ENCODE assay signal across 9 cellular contexts in the genomic region with DNA sequence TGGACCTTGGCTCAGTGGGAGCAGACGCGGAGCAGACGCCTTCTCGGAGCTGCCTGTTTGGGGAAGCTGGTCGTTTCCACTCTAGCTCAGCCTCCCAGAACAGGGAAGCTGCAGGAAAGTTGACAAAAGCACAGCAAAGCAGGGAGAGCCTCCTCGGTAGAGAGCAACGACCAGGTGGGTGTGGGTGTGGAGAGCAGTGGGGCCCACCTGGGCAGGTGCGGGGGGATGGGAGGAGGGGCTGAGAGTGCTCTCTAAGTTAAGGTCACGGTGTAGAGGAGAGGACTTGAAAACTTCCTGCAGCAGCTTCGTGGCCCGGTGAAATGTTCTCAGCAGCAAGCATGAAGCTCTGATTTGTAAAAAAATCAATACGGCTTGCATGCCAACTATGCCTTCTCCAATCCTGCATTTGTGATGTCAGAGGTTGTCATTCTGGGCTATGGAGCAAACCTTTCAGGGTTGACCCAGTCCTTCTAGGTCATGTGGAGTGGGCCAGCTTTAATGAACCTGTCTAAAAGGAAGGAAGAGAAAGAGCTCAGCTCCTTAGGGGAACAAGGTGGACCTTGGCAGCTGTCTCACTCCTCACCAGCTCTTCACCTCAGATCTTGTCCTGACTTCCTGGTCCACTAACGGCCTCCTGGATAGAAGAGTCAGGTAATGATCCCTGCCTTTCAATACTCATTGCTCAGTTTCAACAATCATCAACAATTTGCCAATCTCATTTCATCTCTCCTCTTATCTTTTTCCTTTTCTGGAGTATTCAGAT.
DNase-seq lines count a peak whose midpoint lies in the region; ATAC-seq and TF ChIP-seq lines count a peak whose summit lies in the region.
"Had no signal": no experiment of that assay in that cellular context is flagged by ENCODE, and none has a peak within 500 bp of the region (broad histone marks: within the 10 kb centered on the region; RNA-seq: fewer than 3 reads in every experiment).

No MANE protein-coding gene starts in this region.

- intact Hi-C loops in activated T-helper 2 cell treated with anti-CD3 and anti-CD28 coated beads, Interferon-gamma antibody, Interleukin-2, Interleukin-4, amounts not matched to agents 10 μg/mL and 5 μg/mL and 100 μg/mL, durations not matched to agents 14 hours and 24 hours and 36 hours (cut with micrococcal nuclease): loop anchor here (2.0 to 10.0 kb wide), 3 partner anchors 19 to 171 kb away; no protein-coding TSS in a partner anchor

- peak overlapping the region; percentile 57 for H3K27ac ChIP-seq in neutrophil
- H3K27ac ChIP-seq: 22Rv1 had no signal

- no peaks in the 10 kb centered on the region for H3K27me3 ChIP-seq in neutrophil

- H3K4me1 Mint-ChIP-seq in activated T-helper 2 cell treated with anti-CD3 and anti-CD28 coated beads, Interferon-gamma antibody, Interleukin-2, Interleukin-4, amounts not matched to agents 10 μg/mL and 5 μg/mL and 100 μg/mL, durations not matched to agents 14 hours and 24 hours and 36 hours (ENCODE audit: low read depth): peaks cover 42% of the 10 kb centered on the region

- H3K27ac Mint-ChIP-seq in activated T-helper 2 cell treated with anti-CD3 and anti-CD28 coated beads, Interferon-gamma antibody, Interleukin-2, Interleukin-4, amounts not matched to agents 10 μg/mL and 5 μg/mL and 100 μg/mL, durations not matched to agents 14 hours and 24 hours and 36 hours: peak overlapping the region; percentile 56

- DNase-seq in DMS79 treated with DMSO at 0.1 percent for 48 hours (lab: John Stamatoyannopoulos, UW) (peak; percentile 64), DMS79 (lab: John Stamatoyannopoulos, UW) (no peak), DMS114 treated with DMSO at 0.1 percent for 48 hours (lab: John Stamatoyannopoulos, UW; ENCODE audit: unreplicated experiment) (no peak), OCI-M2 (lab: John Stamatoyannopoulos, UW; ENCODE audit: unreplicated experiment) (no peak), NCI-H1694 (lab: John Stamatoyannopoulos, UW) (no peak)
- DNase-seq in activated T-helper 2 cell treated with anti-CD3 and anti-CD28 coated beads, Interferon-gamma antibody, Interleukin-2, Interleukin-4, amounts not matched to agents 10 μg/mL and 5 μg/mL and 100 μg/mL, durations not matched to agents 14 hours and 24 hours and 36 hours (ENCODE audit: low spot score): no peak

- peak; percentile 17 for ATAC-seq in HG02973 (IDR thresholded peaks at IDR 0.05; ENCODE audit: unreplicated experiment)

- no peaks in the 10 kb centered on the region for H3K9me3 Mint-ChIP-seq in activated T-helper 2 cell treated with anti-CD3 and anti-CD28 coated beads, Interferon-gamma antibody, Interleukin-2, Interleukin-4, amounts not matched to agents 10 μg/mL and 5 μg/mL and 100 μg/mL, durations not matched to agents 14 hours and 24 hours and 36 hours

- H3K36me3 ChIP-seq in neutrophil: no peaks in the 10 kb centered on the region

- H3K36me3 Mint-ChIP-seq in activated T-helper 2 cell treated with anti-CD3 and anti-CD28 coated beads, Interferon-gamma antibody, Interleukin-2, Interleukin-4, amounts not matched to agents 10 μg/mL and 5 μg/mL and 100 μg/mL, durations not matched to agents 14 hours and 24 hours and 36 hours (ENCODE audit: low read depth): no peaks in the 10 kb centered on the region

- H3K4me1 ChIP-seq in neutrophil (ENCODE audit: control insufficient read depth in 1 of 2, insufficient read depth in 1 of 2, low read depth in 1 of 2, low read length in 1 of 2): peaks cover 14 to 15% of the 10 kb centered on the region in 2 experiments

- H3K9me3 ChIP-seq in neutrophil: no peaks in the 10 kb centered on the region

- TF ChIP-seq CTCF in neutrophil (IDR thresholded peaks at IDR 0.05): no peak

- H3K27me3 Mint-ChIP-seq in activated T-helper 2 cell treated with anti-CD3 and anti-CD28 coated beads, Interferon-gamma antibody, Interleukin-2, Interleukin-4, amounts not matched to agents 10 μg/mL and 5 μg/mL and 100 μg/mL, durations not matched to agents 14 hours and 24 hours and 36 hours (ENCODE audit: low read depth): peaks cover 6% of the 10 kb centered on the region

- peak overlapping the region in 1 of 2 experiments; percentile 0 for H3K4me3 ChIP-seq in neutrophil (ENCODE audit: low read depth in 1 of 2, low read length in 1 of 2)

- H3K4me3 Mint-ChIP-seq in activated T-helper 2 cell treated with anti-CD3 and anti-CD28 coated beads, Interferon-gamma antibody, Interleukin-2, Interleukin-4, amounts not matched to agents 10 μg/mL and 5 μg/mL and 100 μg/mL, durations not matched to agents 14 hours and 24 hours and 36 hours (ENCODE audit: low read depth): peak overlapping the region; percentile 67
